In the genomic region with DNA sequence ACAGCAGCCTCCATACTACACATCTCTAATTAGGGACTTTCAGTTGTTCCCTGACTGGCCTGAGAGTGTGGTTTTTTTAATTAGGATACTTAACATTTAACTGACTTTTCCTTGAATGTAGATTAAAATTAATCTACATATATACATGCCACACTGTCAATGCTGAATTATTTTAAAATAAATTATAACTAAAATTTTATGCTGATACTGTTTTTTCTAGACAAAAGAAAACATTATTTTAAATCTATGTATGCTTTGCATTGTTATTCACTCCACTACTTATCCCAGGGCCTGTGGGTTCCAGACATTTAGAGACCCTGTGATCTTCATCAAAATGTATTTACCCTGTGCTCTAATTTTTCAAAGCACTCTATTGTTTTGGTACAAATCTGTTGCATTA, we compare ENCODE assay signal across 7 cellular contexts.
"Had no signal": no experiment of that assay in that cellular context is flagged by ENCODE, and none has a peak within 500 bp of the region (broad histone marks: within the 10 kb centered on the region; RNA-seq: fewer than 3 reads in every experiment).

No MANE protein-coding gene starts in this region.

- H3K27ac Mint-ChIP-seq: IgD-negative memory B cell had no signal

- DNase-seq: IMR-90, KBM-7, KG1 had no signal

- H3K4me3 Mint-ChIP-seq: IgD-negative memory B cell had no signal

- H3K27ac ChIP-seq: HL-60 had no signal

- H3K36me3 Mint-ChIP-seq: IgD-negative memory B cell had no signal

- H3K4me1 Mint-ChIP-seq: IgD-negative memory B cell had no signal

- FAIRE-seq: HepG2, HTR-8/SVneo had no signal

- H3K27me3 Mint-ChIP-seq: IgD-negative memory B cell had no signal

- ATAC-seq: HepG2 had no signal
